Comparison of ENCODE assay signal across 27 cellular contexts in the genomic region with DNA sequence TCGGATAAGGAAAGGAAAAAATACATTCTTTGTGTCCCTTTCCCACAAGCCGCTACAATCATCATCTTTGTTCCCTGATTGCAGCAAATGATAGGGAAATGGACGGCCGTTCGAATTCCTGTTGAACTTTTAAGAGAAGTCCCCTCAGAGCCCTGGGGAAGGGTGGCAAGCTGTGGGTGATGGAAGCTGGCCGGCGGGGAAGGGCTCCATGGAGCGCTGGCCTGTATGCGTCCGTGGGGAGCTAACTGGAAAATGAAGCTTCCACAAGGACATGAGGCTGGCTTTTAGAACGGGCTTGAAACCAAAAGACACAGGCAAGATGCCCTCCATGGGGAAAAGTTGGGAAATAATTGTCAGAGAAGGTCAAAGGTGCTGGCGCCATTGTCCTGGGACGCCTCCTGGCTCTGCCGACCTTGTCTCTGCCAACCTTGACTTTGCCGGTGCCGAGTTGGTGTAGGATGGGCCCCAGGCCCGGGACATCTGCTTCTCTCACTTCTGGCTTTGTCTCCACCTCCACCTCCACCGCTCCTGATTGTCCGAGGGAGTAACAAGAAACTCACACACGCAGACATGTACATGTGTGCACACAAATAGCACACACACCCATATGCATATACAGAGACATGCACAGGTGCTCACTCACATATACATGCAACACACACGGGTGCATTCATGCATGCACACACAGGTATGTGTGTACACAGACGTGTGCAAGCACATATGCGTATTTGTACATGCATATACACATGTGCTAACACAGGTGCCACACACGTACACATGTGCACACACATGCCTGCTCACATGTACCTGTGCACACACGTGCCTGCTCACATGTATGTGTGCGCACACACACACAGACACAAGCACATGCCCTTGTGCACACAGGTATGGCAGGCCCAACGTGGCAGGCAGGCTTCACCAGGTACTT. TPM values are rescaled to one million over a fixed set of nuclear protein-coding genes. Genes with fewer than 3 reads are reported as not detected.
DNase-seq lines count a peak whose midpoint lies in the region; ATAC-seq and TF ChIP-seq lines count a peak whose summit lies in the region.
"Had no signal": no experiment of that assay in that cellular context is flagged by ENCODE, and none has a peak within 500 bp of the region (broad histone marks: within the 10 kb centered on the region; RNA-seq: fewer than 3 reads in every experiment).

No MANE protein-coding gene starts in this region.

- dilution Hi-C loops in mammary epithelial cell (cut with HindIII; ENCODE audit: low sequenced_read_pairs): loop anchor here (5.0 to 25.0 kb wide), 2 partner anchors 46 to 299 kb away; no protein-coding TSS in a partner anchor

- intact Hi-C loops in Right ventricle myocardium superior (cut with DNase I): no loop called here
- intact Hi-C loops in heart right ventricle (cut with DNase I): no loop called here
- intact Hi-C loops in adrenal gland (cut with DNase I): loop anchor here in 1 of 2 donors (10.0 kb wide), 1 partner anchor 159 kb away; a partner anchor contains a TSS
- intact Hi-C loops in sciatic nerve (cut with DNase I): no loop called here
- intact Hi-C loops in mammary epithelial cell (cut with micrococcal nuclease): no loop called here

- H3K4me1 ChIP-seq in heart right ventricle (peaks cover 7 to 21% (median 15%) of the 10 kb centered on the region in 9 donors), adrenal gland (replicated peaks in 1 of 2) (peaks cover 11 to 25% of the 10 kb centered on the region in 2 donors), liver (ENCODE audit: control insufficient read depth in 4 of 4, insufficient read depth in 4 of 4, low read length in 3 of 4) (peaks cover 23 to 62% (median 49%) of the 10 kb centered on the region in 4 donors), mammary epithelial cell (ENCODE audit: insufficient read depth, low read length) (no peaks in the 10 kb centered on the region)
- H3K4me1 ChIP-seq: Peyer's patch, SJSA1 had no signal

- no peak overlapping the region for H3K4me2 ChIP-seq in mammary epithelial cell (ENCODE audit: insufficient read depth, low read depth, low read length)
- H3K4me2 ChIP-seq: KMS-11 had no signal

- H3K9me3 ChIP-seq in heart right ventricle (no peaks in the 10 kb centered on the region), adrenal gland (replicated peaks in 1 of 3) (no peaks in the 10 kb centered on the region), liver (ENCODE audit: control insufficient read depth in 4 of 4, low read length in 3 of 4) (no peaks in the 10 kb centered on the region), mammary epithelial cell (replicated peaks; ENCODE audit: insufficient read depth, low read length) (no peaks in the 10 kb centered on the region)
- H3K9me3 ChIP-seq: BLaER1, Peyer's patch, SJSA1 had no signal

- H2AFZ ChIP-seq in mammary epithelial cell (ENCODE audit: low read depth, low read length): no peak overlapping the region

- H3K27ac ChIP-seq in heart right ventricle (peak overlapping the region in 1 of 10 donors; percentile 15), adrenal gland (peak overlapping the region in 3 of 5 donors; percentile 21 to 58 (median 25)), liver (ENCODE audit: low read depth in 1 of 2, low read length in 2 of 2) (no peak overlapping the region), mammary epithelial cell (ENCODE audit: insufficient read depth, low read depth, low read length) (no peak overlapping the region)
- H3K27ac ChIP-seq: 22Rv1, KMS-11, Peyer's patch, SJSA1 had no signal

- H4K20me1 ChIP-seq in mammary epithelial cell (ENCODE audit: insufficient read depth, low read length): no peaks in the 10 kb centered on the region
- H4K20me1 ChIP-seq: BLaER1 had no signal

- TF ChIP-seq CTCF in heart right ventricle (IDR thresholded peaks at IDR 0.05) (no peak), adrenal gland (IDR thresholded peaks at IDR 0.05) (no peak), liver (IDR thresholded peaks at IDR 0.05; ENCODE audit: low read depth, low read length, missing input control) (no peak), mammary epithelial cell (conservative IDR thresholded peaks at IDR 0.05 in 1 of 2, IDR thresholded peaks at IDR 0.05 in 1 of 2; ENCODE audit: extremely low read depth in 1 of 2, insufficient read depth in 1 of 2, low read depth in 1 of 2, low read length in 2 of 2) (no peak)

- 77 to 78% methylated on average over 27 of the region's 27 CpGs for WGBS in heart right ventricle, 2 donors
- 58 to 72% (median 65%) methylated on average over 22 to 27 of the region's 27 CpGs for WGBS in adrenal gland, 4 donors
- WGBS in liver: 60% methylated on average over 27 of the region's 27 CpGs
- 84% methylated on average over 27 of the region's 27 CpGs for WGBS in mammary epithelial cell (ENCODE audit: low coverage, missing lambda C conversion rate)

- BruUV-seq in mammary epithelial cell (replicated peaks; lab: Mats Ljungman, UMichigan): no TSS peak

- no peak for TF ChIP-seq POLR2A in adrenal gland (IDR thresholded peaks at IDR 0.05)

- H3K4me3 ChIP-seq in heart right ventricle (no peak overlapping the region), adrenal gland (no peak overlapping the region), liver (ENCODE audit: low read depth in 1 of 3, low read length in 3 of 3) (no peak overlapping the region), mammary epithelial cell (replicated peaks in 1 of 3; ENCODE audit: insufficient read depth in 1 of 3, low read depth in 2 of 3, low read length in 3 of 3) (no peak overlapping the region)
- H3K4me3 ChIP-seq: BLaER1, Peyer's patch, SJSA1 had no signal

- in situ Hi-C loops in mammary epithelial cell (cut with MboI; ENCODE audit: low sequenced_read_pairs in 2 of 2): no loop called here

- H3K9ac ChIP-seq in liver (ENCODE audit: low read depth in 1 of 2, low read length in 2 of 2): no peak overlapping the region
- no peak overlapping the region for H3K9ac ChIP-seq in mammary epithelial cell (ENCODE audit: insufficient read depth, low read length)
- H3K9ac ChIP-seq: KMS-11 had no signal

- no peaks in the 10 kb centered on the region for H3K79me2 ChIP-seq in mammary epithelial cell (ENCODE audit: insufficient read depth, low read length)

- TF ChIP-seq RAD21 in liver (IDR thresholded peaks at IDR 0.05): no peak

- H3K36me3 ChIP-seq in heart right ventricle (no peaks in the 10 kb centered on the region), adrenal gland (replicated peaks in 1 of 2) (no peaks in the 10 kb centered on the region), liver (ENCODE audit: control insufficient read depth in 4 of 4, insufficient read depth in 3 of 4, low read depth in 1 of 4, low read length in 3 of 4) (peaks cover 0 to 3% (median under 1%) of the 10 kb centered on the region in 4 donors), mammary epithelial cell (ENCODE audit: insufficient read depth, low read length) (no peaks in the 10 kb centered on the region)
- H3K36me3 ChIP-seq: BLaER1, Peyer's patch, SJSA1 had no signal

- peak; percentile 40 for DNase-seq in Right ventricle myocardium superior
- no peak for DNase-seq in heart right ventricle
- DNase-seq in adrenal gland: peak in 1 of 7 donors; percentile 47
- no peak for DNase-seq in sciatic nerve (ENCODE audit: low spot score)
- DNase-seq in mammary epithelial cell: no peak
- DNase-seq: ACHN; CD4-positive, alpha-beta T cell; COR-L47; DMS79; H9; HFFc6; IMR-90; NCI-H1105; NCI-H146; NCI-H2029; NCI-H226; NCI-H510A treated with DMSO at 0.1 percent for 48 hours; NCI-H774; NK-92 treated with Interleukin-12 subunit alpha and Interleukin-12 subunit beta, amount 100 ng/mL, for 24 hours; Peyer's patch had no signal

- H3K27me3 ChIP-seq in heart right ventricle (no peaks in the 10 kb centered on the region), adrenal gland (no peaks in the 10 kb centered on the region), liver (ENCODE audit: control insufficient read depth in 4 of 4, insufficient read depth in 4 of 4, low read length in 3 of 4) (no peaks in the 10 kb centered on the region), mammary epithelial cell (ENCODE audit: insufficient read depth, low read length) (no peaks in the 10 kb centered on the region)
- H3K27me3 ChIP-seq: BLaER1, Peyer's patch, SJSA1 had no signal

- CTCF ChIA-PET in mammary epithelial cell (lab: Charles Lee; ENCODE audit: low non-redundant PET): no interaction called here

- ATAC-seq in Right ventricle myocardium superior (ENCODE audit: poor library complexity) (no peak), heart right ventricle (no peak), sciatic nerve (peak; percentile 21), HG03139 (IDR thresholded peaks at IDR 0.05; ENCODE audit: unreplicated experiment) (no peak), HG03342 (IDR thresholded peaks at IDR 0.05; ENCODE audit: unreplicated experiment) (no peak)

TF ChIP-seq in liver, 16 proteins besides CTCF, POLR2A, EP300 and RAD21 (continues in another document):
- TF ChIP-seq, protein P1, sequence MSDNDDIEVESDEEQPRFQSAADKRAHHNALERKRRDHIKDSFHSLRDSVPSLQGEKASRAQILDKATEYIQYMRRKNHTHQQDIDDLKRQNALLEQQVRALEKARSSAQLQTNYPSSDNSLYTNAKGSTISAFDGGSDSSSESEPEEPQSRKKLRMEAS (IDR thresholded peaks at IDR 0.05): no peak
- no peak for TF ChIP-seq FOXA1 (IDR thresholded peaks at IDR 0.05)

RNA-seq across cellular contexts. Expression of a gene that starts 14.5 kb away (rescaled TPM):
- total RNA-seq in Right ventricle myocardium superior (66.1 TPM), heart right ventricle (10 to 100 TPM; 69.0 to 89.5 (median 81.1) TPM), adrenal gland (100 to 1,000 TPM in 1 of 8 donors, 10 to 100 TPM in 7; 27.6 to 208 (median 41.7) TPM), liver (10 to 100 TPM; 47.5 to 78.8 TPM), sciatic nerve (39.2 TPM), mammary epithelial cell (10 to 100 TPM; 10.3 to 15.5 TPM)
- polyA plus RNA-seq in heart right ventricle (10 to 100 TPM; 15.5 to 20.3 TPM), adrenal gland (10 to 100 TPM in 1 of 3 donors, 1 to 10 TPM in 2; 5.1 to 17.0 (median 8.4) TPM), liver (10 to 100 TPM; 31.2 to 35.1 TPM), mammary epithelial cell (7.4 TPM)
- polyA minus RNA-seq in mammary epithelial cell: 46.3 TPM

Comparison
In these comparisons a context has a peak if more than half of its experiments do, and no peak if none do; other contexts are left out.
1. H3K27ac ChIP-seq: peak in adrenal gland (3 of 5); none in liver (0 of 2) and mammary epithelial cell (single experiment).